ENCODE assay signal across 12 cellular contexts in the genomic region with DNA sequence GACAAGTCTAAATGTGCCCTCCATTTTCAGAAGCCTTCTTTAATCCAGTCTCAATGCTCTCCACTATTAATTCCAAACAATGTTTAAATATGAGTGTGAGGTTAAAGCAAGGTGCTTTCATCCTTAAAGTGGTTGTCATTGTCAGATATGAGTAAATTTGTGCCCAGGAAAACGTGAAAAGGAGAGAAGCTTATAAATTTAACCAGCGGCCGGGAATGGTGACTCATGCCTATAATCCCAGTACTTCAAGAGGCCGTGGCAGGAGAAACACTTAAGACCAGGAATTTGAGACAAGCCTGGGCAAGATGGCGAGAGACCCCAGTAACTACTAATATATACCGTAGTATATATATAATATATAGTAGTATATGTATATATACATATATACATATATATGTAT.
DNase-seq lines count a peak whose midpoint lies in the region; ATAC-seq and TF ChIP-seq lines count a peak whose summit lies in the region.
"Had no signal": no experiment of that assay in that cellular context is flagged by ENCODE, and none has a peak within 500 bp of the region (broad histone marks: within the 10 kb centered on the region; RNA-seq: fewer than 3 reads in every experiment).

No MANE protein-coding gene starts in this region.

- H3K4me1 ChIP-seq in breast epithelium: no peaks in the 10 kb centered on the region
- peaks cover 67% of the 10 kb centered on the region for H3K4me1 ChIP-seq in Panc1 (ENCODE audit: control insufficient read depth, insufficient read depth, low read length)
- H3K4me1 ChIP-seq in vagina: peaks cover 31% of the 10 kb centered on the region
- no peaks in the 10 kb centered on the region for H3K4me1 ChIP-seq in prostate gland (replicated peaks)

- peaks cover 46% of the 10 kb centered on the region for H3K4me1 Mint-ChIP-seq in MCF 10A (ENCODE audit: insufficient read depth, unreplicated experiment)

- H3K4me3 Mint-ChIP-seq in MCF 10A (ENCODE audit: unreplicated experiment): peak overlapping the region; percentile 9
- H3K4me3 Mint-ChIP-seq: activated CD4-positive, alpha-beta memory T cell treated with anti-CD3 and anti-CD28 coated beads for 36 hours had no signal

- BruUV-seq in MCF 10A (replicated peaks; lab: Mats Ljungman, UMichigan) (no TSS peak), Panc1 (replicated peaks; lab: Mats Ljungman, UMichigan) (no TSS peak)

- H3K9me3 Mint-ChIP-seq in MCF 10A (ENCODE audit: unreplicated experiment): no peaks in the 10 kb centered on the region
- H3K9me3 Mint-ChIP-seq: activated CD4-positive, alpha-beta memory T cell treated with anti-CD3 and anti-CD28 coated beads for 36 hours had no signal

- ATAC-seq in Panc1: no peak

- H3K4me3 ChIP-seq in breast epithelium (no peak overlapping the region), Panc1 (ENCODE audit: low read depth in 2 of 2, low read length in 2 of 2) (no peak overlapping the region; a peak in 1 of 4 replicates), fibroblast of mammary gland (ENCODE audit: control insufficient read depth, low read depth, low read length) (no peak overlapping the region), vagina (no peak overlapping the region), prostate gland (no peak overlapping the region)

- peak overlapping the region; percentile 97 for H3K27ac Mint-ChIP-seq in MCF 10A (ENCODE audit: low read depth, unreplicated experiment)
- H3K27ac Mint-ChIP-seq: activated CD4-positive, alpha-beta memory T cell treated with anti-CD3 and anti-CD28 coated beads for 36 hours had no signal

- no peaks in the 10 kb centered on the region for H3K27me3 Mint-ChIP-seq in MCF 10A (ENCODE audit: insufficient read depth, unreplicated experiment)
- H3K27me3 Mint-ChIP-seq: activated CD4-positive, alpha-beta memory T cell treated with anti-CD3 and anti-CD28 coated beads for 36 hours had no signal

- 48% methylated on average over 6 of the region's 6 CpGs for WGBS in prostate gland

- H3K36me3 ChIP-seq in breast epithelium: no peaks in the 10 kb centered on the region
- H3K36me3 ChIP-seq in Panc1 (ENCODE audit: control insufficient read depth, insufficient read depth, low read length): no peaks in the 10 kb centered on the region
- no peaks in the 10 kb centered on the region for H3K36me3 ChIP-seq in vagina
- H3K36me3 ChIP-seq in prostate gland: no peaks in the 10 kb centered on the region

- intact Hi-C loops in MCF 10A (cut with micrococcal nuclease): loop anchor here (5.0 to 10.0 kb wide), 2 partner anchors 200 to 328 kb away; no protein-coding TSS in a partner anchor
- intact Hi-C loops in breast epithelium (cut with DNase I; ENCODE audit: low total_unique reads): no loop called here
- intact Hi-C loops in Panc1 (cut with micrococcal nuclease; ENCODE audit: unreplicated experiment): loop anchor here (5.0 to 10.0 kb wide), 4 partner anchors 258 to 758 kb away; no protein-coding TSS in a partner anchor
- intact Hi-C loops in vagina (cut with DNase I): loop anchor here (10.0 kb wide), 1 partner anchor 600 kb away; no protein-coding TSS in a partner anchor
- intact Hi-C loops in prostate gland (cut with DNase I): loop anchor here (10.0 kb wide), 1 partner anchor 660 kb away; no protein-coding TSS in a partner anchor

- H3K9me3 ChIP-seq in breast epithelium (no peaks in the 10 kb centered on the region), Panc1 (ENCODE audit: control insufficient read depth, insufficient read depth, low read depth, low read length) (no peaks in the 10 kb centered on the region), vagina (no peaks in the 10 kb centered on the region), prostate gland (no peaks in the 10 kb centered on the region)

- no peak for TF ChIP-seq POLR2A in breast epithelium (IDR thresholded peaks at IDR 0.05)
- no peak for TF ChIP-seq POLR2A in vagina (IDR thresholded peaks at IDR 0.05)
- no peak for TF ChIP-seq POLR2A in prostate gland (IDR thresholded peaks at IDR 0.05)

- in situ Hi-C loops in Panc1 (cut with HindIII; ENCODE audit: low pct_unique_long_range_greater_than_20kb, low sequenced_read_pairs): no loop called here

- H3K27ac ChIP-seq in breast epithelium: no peak overlapping the region
- H3K27ac ChIP-seq in Panc1 (ENCODE audit: low read length): peak overlapping the region; percentile 84
- H3K27ac ChIP-seq in vagina: peak overlapping the region; percentile 18
- H3K27ac ChIP-seq in prostate gland: no peak overlapping the region

- TF ChIP-seq CTCF in MCF 10A (IDR thresholded peaks at IDR 0.05; ENCODE audit: unreplicated experiment) (no peak), breast epithelium (IDR thresholded peaks at IDR 0.05) (no peak), Panc1 (IDR thresholded peaks at IDR 0.05) (no peak), fibroblast of mammary gland (conservative IDR thresholded peaks at IDR 0.05; ENCODE audit: control insufficient read depth, insufficient read depth, low read depth, low read length) (no peak), vagina (IDR thresholded peaks at IDR 0.05) (no peak), prostate gland (IDR thresholded peaks at IDR 0.05) (no peak)

- DNase-seq in MCF 10A (ENCODE audit: unreplicated experiment) (peak; percentile 71), breast epithelium (ENCODE audit: low spot score in 2 of 2) (no peak), Panc1 (ENCODE audit: low read depth, low spot score) (no peak), fibroblast of mammary gland (ENCODE audit: low read depth) (peak; percentile 40), vagina (ENCODE audit: extremely low spot score in 2 of 2) (no peak), prostate gland (ENCODE audit: low spot score) (no peak), iPS-NIHi7 (ENCODE audit: extremely low spot score) (no peak)
- DNase-seq in activated CD4-positive, CD25-positive, alpha-beta regulatory T cell (lab: John Stamatoyannopoulos, UW): no peak
- DNase-seq: activated CD4-positive, alpha-beta memory T cell treated with anti-CD3 and anti-CD28 coated beads for 36 hours; anterior cingulate cortex; COR-L47; NCI-H1048 had no signal

- POLR2A ChIA-PET in MCF 10A (lab: Yijun Ruan, JAX) (interaction anchor here (0.6 to 4.8 kb wide), 9 partner anchors 9 to 598 kb away, joined by 3 to 26 read pairs (median 4); a partner anchor contains a TSS), Panc1 (lab: Charles Lee) (no interaction called here)

- H3K27me3 ChIP-seq in breast epithelium: no peaks in the 10 kb centered on the region
- no peaks in the 10 kb centered on the region for H3K27me3 ChIP-seq in Panc1 (ENCODE audit: control insufficient read depth, insufficient read depth, low read length)
- H3K27me3 ChIP-seq in vagina: no peaks in the 10 kb centered on the region
- no peaks in the 10 kb centered on the region for H3K27me3 ChIP-seq in prostate gland (replicated peaks; ENCODE audit: insufficient read depth)

- CTCF ChIA-PET in MCF 10A (lab: Yijun Ruan, JAX): interaction anchor here (0.6 to 7.8 kb wide), 9 partner anchors 9 to 661 kb away, joined by 3 to 128 read pairs (median 3); no protein-coding TSS in a partner anchor
- CTCF ChIA-PET in Panc1 (lab: Charles Lee): interaction anchor here (0.5 kb wide), 1 partner anchor 270 kb away, joined by 4 read pairs; no protein-coding TSS in a partner anchor

- peaks cover 6% of the 10 kb centered on the region for H3K36me3 Mint-ChIP-seq in MCF 10A (ENCODE audit: insufficient read depth, unreplicated experiment)
- H3K36me3 Mint-ChIP-seq: activated CD4-positive, alpha-beta memory T cell treated with anti-CD3 and anti-CD28 coated beads for 36 hours had no signal

Comparison
In these comparisons a context has a peak if more than half of its experiments do, and no peak if none do; other contexts are left out.
1. DNase-seq: peak in MCF 10A (single experiment) and fibroblast of mammary gland (single experiment); none in breast epithelium (0 of 2), Panc1 (single experiment), vagina (0 of 2), prostate gland (single experiment), iPS-NIHi7 (single experiment) and activated CD4-positive, CD25-positive, alpha-beta regulatory T cell (0 of 4).
2. H3K27ac ChIP-seq: peak in Panc1 (single experiment) and vagina (single experiment); none in breast epithelium (0 of 2) and prostate gland (0 of 2).